ENCODE assay signal across 1 cellular context in genomic region chr1:155017021-155017945, GRCh38.
TF ChIP-seq lines count a peak whose summit lies in the region.

No MANE protein-coding gene starts in this region.

TF ChIP-seq in HepG2, 621 proteins besides CTCF, POLR2A, EP300 and RAD21 (continued from another document and continues in another):
- TF ChIP-seq, protein P1, sequence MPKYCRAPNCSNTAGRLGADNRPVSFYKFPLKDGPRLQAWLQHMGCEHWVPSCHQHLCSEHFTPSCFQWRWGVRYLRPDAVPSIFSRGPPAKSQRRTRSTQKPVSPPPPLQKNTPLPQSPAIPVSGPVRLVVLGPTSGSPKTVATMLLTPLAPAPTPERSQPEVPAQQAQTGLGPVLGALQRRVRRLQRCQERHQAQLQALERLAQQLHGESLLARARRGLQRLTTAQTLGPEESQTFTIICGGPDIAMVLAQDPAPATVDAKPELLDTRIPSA (CRISPR knock-in tag; IDR thresholded peaks at IDR 0.05; ENCODE audit: borderline replicate concordance) = no peak; the same call in 1 of the 2 replicates
- TF ChIP-seq ATRX (CRISPR knock-in tag; IDR thresholded peaks at IDR 0.05; ENCODE audit: borderline replicate concordance) (no peak), HHEX (CRISPR knock-in tag; IDR thresholded peaks at IDR 0.05) (no peak), KDM3A (CRISPR knock-in tag; IDR thresholded peaks at IDR 0.05; ENCODE audit: low read depth) (peak; percentile 98; the same call in 1 of the 2 replicates), PITX1 (CRISPR knock-in tag; IDR thresholded peaks at IDR 0.05) (peak; percentile 50; the same call in 1 of the 2 replicates), SRF (IDR thresholded peaks at IDR 0.05; ENCODE audit: low read depth, low read length) (no peak), ZNF124 (CRISPR knock-in tag; IDR thresholded peaks at IDR 0.05) (peak; percentile 40; the same call in 1 of the 2 replicates), REPIN1 (CRISPR knock-in tag; IDR thresholded peaks at IDR 0.05; ENCODE audit: borderline replicate concordance, low read depth) (peak; percentile 91), ZC3H4 (CRISPR knock-in tag; IDR thresholded peaks at IDR 0.05; ENCODE audit: borderline replicate concordance) (no peak), NBN (conservative IDR thresholded peaks at IDR 0.05) (no peak), ZBTB20 (CRISPR knock-in tag; IDR thresholded peaks at IDR 0.05; ENCODE audit: borderline replicate concordance, low read depth) (0 out of 2 replicates have a peak, but pooled peaks have one; percentile 51), RBAK (CRISPR knock-in tag; IDR thresholded peaks at IDR 0.05) (no peak), ZBTB2 (CRISPR knock-in tag; IDR thresholded peaks at IDR 0.05; ENCODE audit: low read depth) (peak; percentile 75), CBX1 (IDR thresholded peaks at IDR 0.05; ENCODE audit: low read depth) (peak; percentile 89), TGIF2 (CRISPR knock-in tag; IDR thresholded peaks at IDR 0.05) (0 out of 2 replicates have a peak, but pooled peaks have one; percentile 21), THAP9 (CRISPR knock-in tag; IDR thresholded peaks at IDR 0.05; ENCODE audit: borderline replicate concordance) (peak; percentile 69; the same call in 1 of the 2 replicates), ZNF562 (CRISPR knock-in tag; IDR thresholded peaks at IDR 0.05; ENCODE audit: borderline replicate concordance) (no peak), ZNF3 (CRISPR knock-in tag; IDR thresholded peaks at IDR 0.05) (no peak), CAMTA2 (CRISPR knock-in tag; IDR thresholded peaks at IDR 0.05; ENCODE audit: borderline replicate concordance) (0 out of 2 replicates have a peak, but pooled peaks have one; percentile 44), SIX4 (CRISPR knock-in tag; IDR thresholded peaks at IDR 0.05) (no peak), NR2F6 (IDR thresholded peaks at IDR 0.05) (no peak), NR2F6 (CRISPR knock-in tag; IDR thresholded peaks at IDR 0.05) (peak; percentile 58), ZNF556 (CRISPR knock-in tag; IDR thresholded peaks at IDR 0.05; ENCODE audit: borderline replicate concordance) (peak; percentile 88; the same call in 1 of the 2 replicates), FOSL2 (CRISPR knock-in tag; IDR thresholded peaks at IDR 0.05) (peak; percentile 83), ZNF75D (CRISPR knock-in tag; IDR thresholded peaks at IDR 0.05; ENCODE audit: borderline replicate concordance) (no peak), SP140L (CRISPR knock-in tag; IDR thresholded peaks at IDR 0.05; ENCODE audit: borderline replicate concordance) (0 out of 2 replicates have a peak, but pooled peaks have one; percentile 82), KDM5B (CRISPR knock-in tag; IDR thresholded peaks at IDR 0.05; ENCODE audit: borderline replicate concordance) (peak; percentile 91; the same call in 1 of the 2 replicates), TP53 (CRISPR knock-in tag; conservative IDR thresholded peaks at IDR 0.05) (peak; percentile 73; the same call in 1 of the 2 replicates), ZFP1 (CRISPR knock-in tag; IDR thresholded peaks at IDR 0.05) (no peak; the same call in 1 of the 2 replicates), TMF1 (CRISPR knock-in tag; IDR thresholded peaks at IDR 0.05; ENCODE audit: low read depth) (no peak), PRPF4 (IDR thresholded peaks at IDR 0.05; ENCODE audit: low read depth, low read length, poor library complexity, severe bottlenecking) (no peak), IKZF4 (CRISPR knock-in tag; IDR thresholded peaks at IDR 0.05; ENCODE audit: borderline replicate concordance, low read depth, not compliant biosample characterization) (no peak), ERF (CRISPR knock-in tag; IDR thresholded peaks at IDR 0.05) (peak; percentile 82; the same call in 1 of the 2 replicates), ZNF138 (CRISPR knock-in tag; IDR thresholded peaks at IDR 0.05; ENCODE audit: low read depth) (no peak), REL (CRISPR knock-in tag; conservative IDR thresholded peaks at IDR 0.05) (no peak), ZSCAN12 (CRISPR knock-in tag; IDR thresholded peaks at IDR 0.05) (no peak), DPF2 (CRISPR knock-in tag; IDR thresholded peaks at IDR 0.05; ENCODE audit: borderline replicate concordance, low read depth) (no peak), MXD1 (CRISPR knock-in tag; IDR thresholded peaks at IDR 0.05) (peak; percentile 78; the same call in 1 of the 2 replicates), ZNF33A (CRISPR knock-in tag; IDR thresholded peaks at IDR 0.05; ENCODE audit: borderline replicate concordance) (no peak), ZNF891 (CRISPR knock-in tag; IDR thresholded peaks at IDR 0.05) (peak; percentile 15; the same call in 1 of the 2 replicates), FOXA1 (IDR thresholded peaks at IDR 0.05) (no peak), FOXA1 (CRISPR knock-in tag; IDR thresholded peaks at IDR 0.05) (peak; percentile 23; the same call in 1 of the 2 replicates), RFX5 (IDR thresholded peaks at IDR 0.05; ENCODE audit: low read depth, low read length) (no peak)
- TF ChIP-seq, protein P2, sequence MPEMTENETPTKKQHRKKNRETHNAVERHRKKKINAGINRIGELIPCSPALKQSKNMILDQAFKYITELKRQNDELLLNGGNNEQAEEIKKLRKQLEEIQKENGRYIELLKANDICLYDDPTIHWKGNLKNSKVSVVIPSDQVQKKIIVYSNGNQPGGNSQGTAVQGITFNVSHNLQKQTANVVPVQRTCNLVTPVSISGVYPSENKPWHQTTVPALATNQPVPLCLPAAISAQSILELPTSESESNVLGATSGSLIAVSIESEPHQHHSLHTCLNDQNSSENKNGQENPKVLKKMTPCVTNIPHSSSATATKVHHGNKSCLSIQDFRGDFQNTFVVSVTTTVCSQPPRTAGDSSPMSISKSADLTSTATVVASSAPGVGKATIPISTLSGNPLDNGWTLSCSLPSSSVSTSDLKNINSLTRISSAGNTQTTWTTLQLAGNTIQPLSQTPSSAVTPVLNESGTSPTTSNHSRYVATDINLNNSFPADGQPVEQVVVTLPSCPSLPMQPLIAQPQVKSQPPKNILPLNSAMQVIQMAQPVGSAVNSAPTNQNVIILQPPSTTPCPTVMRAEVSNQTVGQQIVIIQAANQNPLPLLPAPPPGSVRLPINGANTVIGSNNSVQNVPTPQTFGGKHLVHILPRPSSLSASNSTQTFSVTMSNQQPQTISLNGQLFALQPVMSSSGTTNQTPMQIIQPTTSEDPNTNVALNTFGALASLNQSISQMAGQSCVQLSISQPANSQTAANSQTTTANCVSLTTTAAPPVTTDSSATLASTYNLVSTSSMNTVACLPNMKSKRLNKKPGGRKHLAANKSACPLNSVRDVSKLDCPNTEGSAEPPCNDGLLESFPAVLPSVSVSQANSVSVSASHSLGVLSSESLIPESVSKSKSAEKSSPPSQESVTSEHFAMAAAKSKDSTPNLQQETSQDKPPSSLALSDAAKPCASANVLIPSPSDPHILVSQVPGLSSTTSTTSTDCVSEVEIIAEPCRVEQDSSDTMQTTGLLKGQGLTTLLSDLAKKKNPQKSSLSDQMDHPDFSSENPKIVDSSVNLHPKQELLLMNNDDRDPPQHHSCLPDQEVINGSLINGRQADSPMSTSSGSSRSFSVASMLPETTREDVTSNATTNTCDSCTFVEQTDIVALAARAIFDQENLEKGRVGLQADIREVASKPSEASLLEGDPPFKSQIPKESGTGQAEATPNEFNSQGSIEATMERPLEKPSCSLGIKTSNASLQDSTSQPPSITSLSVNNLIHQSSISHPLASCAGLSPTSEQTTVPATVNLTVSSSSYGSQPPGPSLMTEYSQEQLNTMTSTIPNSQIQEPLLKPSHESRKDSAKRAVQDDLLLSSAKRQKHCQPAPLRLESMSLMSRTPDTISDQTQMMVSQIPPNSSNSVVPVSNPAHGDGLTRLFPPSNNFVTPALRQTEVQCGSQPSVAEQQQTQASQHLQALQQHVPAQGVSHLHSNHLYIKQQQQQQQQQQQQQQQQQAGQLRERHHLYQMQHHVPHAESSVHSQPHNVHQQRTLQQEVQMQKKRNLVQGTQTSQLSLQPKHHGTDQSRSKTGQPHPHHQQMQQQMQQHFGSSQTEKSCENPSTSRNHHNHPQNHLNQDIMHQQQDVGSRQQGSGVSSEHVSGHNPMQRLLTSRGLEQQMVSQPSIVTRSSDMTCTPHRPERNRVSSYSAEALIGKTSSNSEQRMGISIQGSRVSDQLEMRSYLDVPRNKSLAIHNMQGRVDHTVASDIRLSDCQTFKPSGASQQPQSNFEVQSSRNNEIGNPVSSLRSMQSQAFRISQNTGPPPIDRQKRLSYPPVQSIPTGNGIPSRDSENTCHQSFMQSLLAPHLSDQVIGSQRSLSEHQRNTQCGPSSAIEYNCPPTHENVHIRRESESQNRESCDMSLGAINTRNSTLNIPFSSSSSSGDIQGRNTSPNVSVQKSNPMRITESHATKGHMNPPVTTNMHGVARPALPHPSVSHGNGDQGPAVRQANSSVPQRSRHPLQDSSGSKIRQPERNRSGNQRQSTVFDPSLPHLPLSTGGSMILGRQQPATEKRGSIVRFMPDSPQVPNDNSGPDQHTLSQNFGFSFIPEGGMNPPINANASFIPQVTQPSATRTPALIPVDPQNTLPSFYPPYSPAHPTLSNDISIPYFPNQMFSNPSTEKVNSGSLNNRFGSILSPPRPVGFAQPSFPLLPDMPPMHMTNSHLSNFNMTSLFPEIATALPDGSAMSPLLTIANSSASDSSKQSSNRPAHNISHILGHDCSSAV (CRISPR knock-in tag; IDR thresholded peaks at IDR 0.05; ENCODE audit: borderline replicate concordance) = no peak
- TF ChIP-seq, protein P3, sequence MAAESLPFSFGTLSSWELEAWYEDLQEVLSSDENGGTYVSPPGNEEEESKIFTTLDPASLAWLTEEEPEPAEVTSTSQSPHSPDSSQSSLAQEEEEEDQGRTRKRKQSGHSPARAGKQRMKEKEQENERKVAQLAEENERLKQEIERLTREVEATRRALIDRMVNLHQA (CRISPR knock-in tag; IDR thresholded peaks at IDR 0.05) = no peak
- TF ChIP-seq, protein P4, sequence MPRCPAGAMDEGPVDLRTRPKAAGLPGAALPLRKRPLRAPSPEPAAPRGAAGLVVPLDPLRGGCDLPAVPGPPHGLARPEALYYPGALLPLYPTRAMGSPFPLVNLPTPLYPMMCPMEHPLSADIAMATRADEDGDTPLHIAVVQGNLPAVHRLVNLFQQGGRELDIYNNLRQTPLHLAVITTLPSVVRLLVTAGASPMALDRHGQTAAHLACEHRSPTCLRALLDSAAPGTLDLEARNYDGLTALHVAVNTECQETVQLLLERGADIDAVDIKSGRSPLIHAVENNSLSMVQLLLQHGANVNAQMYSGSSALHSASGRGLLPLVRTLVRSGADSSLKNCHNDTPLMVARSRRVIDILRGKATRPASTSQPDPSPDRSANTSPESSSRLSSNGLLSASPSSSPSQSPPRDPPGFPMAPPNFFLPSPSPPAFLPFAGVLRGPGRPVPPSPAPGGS (CRISPR knock-in tag; IDR thresholded peaks at IDR 0.05) = peak; percentile 62
- TF ChIP-seq, protein P5, sequence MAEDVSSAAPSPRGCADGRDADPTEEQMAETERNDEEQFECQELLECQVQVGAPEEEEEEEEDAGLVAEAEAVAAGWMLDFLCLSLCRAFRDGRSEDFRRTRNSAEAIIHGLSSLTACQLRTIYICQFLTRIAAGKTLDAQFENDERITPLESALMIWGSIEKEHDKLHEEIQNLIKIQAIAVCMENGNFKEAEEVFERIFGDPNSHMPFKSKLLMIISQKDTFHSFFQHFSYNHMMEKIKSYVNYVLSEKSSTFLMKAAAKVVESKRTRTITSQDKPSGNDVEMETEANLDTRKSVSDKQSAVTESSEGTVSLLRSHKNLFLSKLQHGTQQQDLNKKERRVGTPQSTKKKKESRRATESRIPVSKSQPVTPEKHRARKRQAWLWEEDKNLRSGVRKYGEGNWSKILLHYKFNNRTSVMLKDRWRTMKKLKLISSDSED (CRISPR knock-in tag; IDR thresholded peaks at IDR 0.05) = no peak
